Comparison of ENCODE assay signal across 14 cellular contexts in the genomic region with DNA sequence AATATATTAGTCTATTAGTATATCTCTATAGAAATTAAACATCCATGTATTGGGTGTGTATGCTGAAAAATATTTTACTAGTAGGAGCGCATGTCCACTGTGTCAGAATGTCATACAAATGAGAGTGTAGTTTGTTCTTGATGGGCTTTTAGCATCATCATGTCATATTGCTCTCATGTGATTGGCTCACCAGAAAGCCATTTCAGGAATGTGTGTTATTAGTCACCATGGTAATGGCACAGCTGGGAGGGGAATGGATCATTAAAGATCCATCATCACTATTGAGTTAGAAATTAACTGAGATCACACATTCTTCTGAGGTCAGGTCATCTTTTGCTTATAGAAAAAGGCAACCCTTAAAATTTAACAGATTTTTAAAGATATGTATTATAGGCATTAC.
A peak's percentile ranks its signal among the peaks of the same experiment; 100 is the strongest.
DNase-seq lines count a peak whose midpoint lies in the region; ATAC-seq and TF ChIP-seq lines count a peak whose summit lies in the region.
"Had no signal": no experiment of that assay in that cellular context is flagged by ENCODE, and none has a peak within 500 bp of the region (broad histone marks: within the 10 kb centered on the region; RNA-seq: fewer than 3 reads in every experiment).

No MANE protein-coding gene starts in this region.

- no peaks in the 10 kb centered on the region for H3K36me3 Mint-ChIP-seq in nephron (ENCODE audit: low read depth)
- H3K36me3 Mint-ChIP-seq in stimulated activated effector memory CD8-positive, alpha-beta T cell treated with anti-CD3 and anti-CD28 coated beads, Interleukin-12 subunit alpha, Interleukin-12 subunit beta, amount 100 ng/mL, for 72 hours = no peaks in the 10 kb centered on the region
- H3K36me3 Mint-ChIP-seq: CD8-positive, alpha-beta memory T cell had no signal

- DNase-seq in EH (ENCODE audit: low read depth) (peak; percentile 71), NCI-H226 (peak; percentile 38), dermis blood vessel endothelial cell (peak; percentile 26), CD1c-positive myeloid dendritic cell (ENCODE audit: extremely low spot score) (no peak), NCI-H446 treated with DMSO at 0.1 percent for 48 hours (lab: John Stamatoyannopoulos, UW) (no peak), midbrain (lab: John Stamatoyannopoulos, UW) (no peak)
- DNase-seq in stimulated activated effector memory CD8-positive, alpha-beta T cell treated with anti-CD3 and anti-CD28 coated beads, Interleukin-12 subunit alpha, Interleukin-12 subunit beta, amount 100 ng/mL, for 72 hours (ENCODE audit: low spot score in 2 of 2) = no peak
- DNase-seq: activated CD8-positive, alpha-beta T cell treated with anti-CD3 and anti-CD28 coated beads for 36 hours; activated gamma-delta T cell; CD8-positive, alpha-beta memory T cell; KBM-7; NCI-H524; SHP77 treated with DMSO at 0.1 percent for 48 hours had no signal

- H3K27ac Mint-ChIP-seq in nephron = peak overlapping the region; percentile 32 to 71 (median 56)
- no peak overlapping the region for H3K27ac Mint-ChIP-seq in stimulated activated effector memory CD8-positive, alpha-beta T cell treated with anti-CD3 and anti-CD28 coated beads, Interleukin-12 subunit alpha, Interleukin-12 subunit beta, amount 100 ng/mL, for 72 hours
- H3K27ac Mint-ChIP-seq: activated CD8-positive, alpha-beta T cell treated with anti-CD3 and anti-CD28 coated beads for 36 hours; CD8-positive, alpha-beta memory T cell had no signal

- no peak for ATAC-seq in stimulated activated effector memory CD8-positive, alpha-beta T cell treated with anti-CD3 and anti-CD28 coated beads, Interleukin-12 subunit alpha, Interleukin-12 subunit beta, amount 100 ng/mL, for 72 hours
- ATAC-seq: activated CD8-positive, alpha-beta T cell treated with anti-CD3 and anti-CD28 coated beads for 36 hours had no signal

- H3K4me1 Mint-ChIP-seq in nephron = peaks cover 38% of the 10 kb centered on the region
- H3K4me1 Mint-ChIP-seq in stimulated activated effector memory CD8-positive, alpha-beta T cell treated with anti-CD3 and anti-CD28 coated beads, Interleukin-12 subunit alpha, Interleukin-12 subunit beta, amount 100 ng/mL, for 72 hours = no peaks in the 10 kb centered on the region
- H3K4me1 Mint-ChIP-seq: CD8-positive, alpha-beta memory T cell had no signal

- no peak overlapping the region for H3K4me3 Mint-ChIP-seq in nephron
- no peak overlapping the region for H3K4me3 Mint-ChIP-seq in stimulated activated effector memory CD8-positive, alpha-beta T cell treated with anti-CD3 and anti-CD28 coated beads, Interleukin-12 subunit alpha, Interleukin-12 subunit beta, amount 100 ng/mL, for 72 hours
- H3K4me3 Mint-ChIP-seq: activated CD8-positive, alpha-beta T cell treated with anti-CD3 and anti-CD28 coated beads for 36 hours; CD8-positive, alpha-beta memory T cell had no signal

- no peak for TF ChIP-seq CTCF in nephron (IDR thresholded peaks at IDR 0.05; ENCODE audit: unreplicated experiment in 3 of 3)

- no peaks in the 10 kb centered on the region for H3K27me3 Mint-ChIP-seq in nephron (ENCODE audit: low read depth)
- H3K27me3 Mint-ChIP-seq: activated CD8-positive, alpha-beta T cell treated with anti-CD3 and anti-CD28 coated beads for 36 hours had no signal

- H3K9me3 Mint-ChIP-seq in nephron = peaks cover 6% of the 10 kb centered on the region
- H3K9me3 Mint-ChIP-seq in stimulated activated effector memory CD8-positive, alpha-beta T cell treated with anti-CD3 and anti-CD28 coated beads, Interleukin-12 subunit alpha, Interleukin-12 subunit beta, amount 100 ng/mL, for 72 hours = no peaks in the 10 kb centered on the region
- H3K9me3 Mint-ChIP-seq: activated CD8-positive, alpha-beta T cell treated with anti-CD3 and anti-CD28 coated beads for 36 hours; CD8-positive, alpha-beta memory T cell had no signal

Comparison
In these comparisons a context has a peak if more than half of its experiments do, and no peak if none do; other contexts are left out.
1. DNase-seq: peak in EH (single experiment), NCI-H226 (single experiment) and dermis blood vessel endothelial cell (single experiment); none in stimulated activated effector memory CD8-positive, alpha-beta T cell treated with anti-CD3 and anti-CD28 coated beads, Interleukin-12 subunit alpha, Interleukin-12 subunit beta, amount 100 ng/mL, for 72 hours (0 of 2), CD1c-positive myeloid dendritic cell (single experiment), NCI-H446 treated with DMSO at 0.1 percent for 48 hours (single experiment) and midbrain (single experiment).